In genomic region chrX:139647597-139647996, GRCh38 we compare ENCODE assay signal across 21 cellular contexts.
DNase-seq lines count a peak whose midpoint lies in the region; ATAC-seq and TF ChIP-seq lines count a peak whose summit lies in the region.
"Had no signal": no experiment of that assay in that cellular context is flagged by ENCODE, and none has a peak within 500 bp of the region (broad histone marks: within the 10 kb centered on the region; RNA-seq: fewer than 3 reads in every experiment).

No MANE protein-coding gene starts in this region.

- CTCF ChIA-PET in activated CD8-positive, alpha-beta T cell treated with anti-CD3 and anti-CD28 coated beads, Interleukin-2, amount 10 ng/mL, durations not matched to agents 7 days and 5 days (lab: Charles Lee): no interaction called here

- H3K4me3 Mint-ChIP-seq in activated CD8-positive, alpha-beta T cell treated with anti-CD3 and anti-CD28 coated beads, Interleukin-2, amount 10 ng/mL, durations not matched to agents 7 days and 5 days: no peak overlapping the region
- H3K4me3 Mint-ChIP-seq: activated naive CD4-positive, alpha-beta T cell treated with anti-CD3 and anti-CD28 coated beads, Interleukin-2, amount 50 U/mL, for 24 hours; activated T-cell treated with anti-CD3 and anti-CD28 coated beads, Interleukin-2, amount 50 U/mL, for 24 hours; neural crest cell; stimulated activated memory B cell treated with anti-CD40 and anti-IgM and Interleukin-4, amounts not matched to agents 10 μg/mL and 1 μg/mL and 100 μg/mL, for 72 hours had no signal

- ATAC-seq in GM18519 (IDR thresholded peaks at IDR 0.05; ENCODE audit: low FRiP score, unreplicated experiment) (peak; percentile 99), GM19463 (IDR thresholded peaks at IDR 0.05; ENCODE audit: unreplicated experiment) (peak; percentile 89), HG02678 (IDR thresholded peaks at IDR 0.05; ENCODE audit: unreplicated experiment) (peak; percentile 41), HG03565 (IDR thresholded peaks at IDR 0.05; ENCODE audit: unreplicated experiment) (peak; percentile 87), psoas muscle (no peak), HG03460 (IDR thresholded peaks at IDR 0.05; ENCODE audit: unreplicated experiment) (no peak)
- no peak for ATAC-seq in activated CD8-positive, alpha-beta T cell treated with anti-CD3 and anti-CD28 coated beads, Interleukin-2, amount 10 ng/mL, durations not matched to agents 7 days and 5 days
- ATAC-seq: HepG2; stimulated activated memory B cell treated with anti-CD40 and anti-IgM and Interleukin-4, amounts not matched to agents 10 μg/mL and 1 μg/mL and 100 μg/mL, for 72 hours had no signal

- H3K27ac ChIP-seq in psoas muscle: no peak overlapping the region
- H3K27ac ChIP-seq: thyroid gland, VCaP had no signal

- H3K27me3 ChIP-seq in psoas muscle (ENCODE audit: insufficient read depth in 3 of 3, low read length in 2 of 3): no peaks in the 10 kb centered on the region
- H3K27me3 ChIP-seq: thyroid gland had no signal

- no peak for DNase-seq in midbrain (lab: John Stamatoyannopoulos, UW)
- DNase-seq in activated CD8-positive, alpha-beta T cell treated with anti-CD3 and anti-CD28 coated beads, Interleukin-2, amount 10 ng/mL, durations not matched to agents 7 days and 5 days: no peak
- no peak for DNase-seq in psoas muscle
- DNase-seq: activated CD4-positive, alpha-beta T cell treated with anti-CD3 and anti-CD28 coated beads, Interleukin-2, amount 50 U/mL, for 4 hours; activated T-cell treated with anti-CD3 and anti-CD28 coated beads, Interleukin-2, amount 50 U/mL, for 24 hours; EL; foreskin fibroblast; hypothalamus; NCI-H146; Right ventricle myocardium superior; thyroid gland had no signal

- no peaks in the 10 kb centered on the region for H3K9me3 ChIP-seq in psoas muscle
- H3K9me3 ChIP-seq: thyroid gland had no signal

- no peak overlapping the region for H3K27ac Mint-ChIP-seq in activated CD8-positive, alpha-beta T cell treated with anti-CD3 and anti-CD28 coated beads, Interleukin-2, amount 10 ng/mL, durations not matched to agents 7 days and 5 days
- H3K27ac Mint-ChIP-seq: activated naive CD4-positive, alpha-beta T cell treated with anti-CD3 and anti-CD28 coated beads, Interleukin-2, amount 50 U/mL, for 24 hours; activated T-cell treated with anti-CD3 and anti-CD28 coated beads, Interleukin-2, amount 50 U/mL, for 24 hours; stimulated activated memory B cell treated with anti-CD40 and anti-IgM and Interleukin-4, amounts not matched to agents 10 μg/mL and 1 μg/mL and 100 μg/mL, for 72 hours had no signal

- peaks cover 4% of the 10 kb centered on the region for H3K9me3 Mint-ChIP-seq in activated CD8-positive, alpha-beta T cell treated with anti-CD3 and anti-CD28 coated beads, Interleukin-2, amount 10 ng/mL, durations not matched to agents 7 days and 5 days (ENCODE audit: insufficient read depth)
- H3K9me3 Mint-ChIP-seq: activated naive CD4-positive, alpha-beta T cell treated with anti-CD3 and anti-CD28 coated beads, Interleukin-2, amount 50 U/mL, for 24 hours; activated T-cell treated with anti-CD3 and anti-CD28 coated beads, Interleukin-2, amount 50 U/mL, for 24 hours; stimulated activated memory B cell treated with anti-CD40 and anti-IgM and Interleukin-4, amounts not matched to agents 10 μg/mL and 1 μg/mL and 100 μg/mL, for 72 hours had no signal

- H3K27me3 Mint-ChIP-seq in activated CD8-positive, alpha-beta T cell treated with anti-CD3 and anti-CD28 coated beads, Interleukin-2, amount 10 ng/mL, durations not matched to agents 7 days and 5 days (ENCODE audit: low read depth): peaks cover under 1% of the 10 kb centered on the region
- H3K27me3 Mint-ChIP-seq: activated naive CD4-positive, alpha-beta T cell treated with anti-CD3 and anti-CD28 coated beads, Interleukin-2, amount 50 U/mL, for 24 hours; stimulated activated memory B cell treated with anti-CD40 and anti-IgM and Interleukin-4, amounts not matched to agents 10 μg/mL and 1 μg/mL and 100 μg/mL, for 72 hours had no signal

- POLR2A ChIA-PET in activated CD8-positive, alpha-beta T cell treated with anti-CD3 and anti-CD28 coated beads, Interleukin-2, amount 10 ng/mL, durations not matched to agents 7 days and 5 days (lab: Charles Lee): no interaction called here

- WGBS in psoas muscle, 3 donors: 69 to 84% (median 82%) methylated on average over 3 of the region's 3 CpGs

- no peaks in the 10 kb centered on the region for H3K36me3 ChIP-seq in psoas muscle (ENCODE audit: insufficient read depth in 1 of 2, low read depth in 1 of 2)
- H3K36me3 ChIP-seq: thyroid gland had no signal

- TF ChIP-seq CTCF in psoas muscle (IDR thresholded peaks at IDR 0.05): no peak

- H3K4me1 Mint-ChIP-seq in activated CD8-positive, alpha-beta T cell treated with anti-CD3 and anti-CD28 coated beads, Interleukin-2, amount 10 ng/mL, durations not matched to agents 7 days and 5 days (ENCODE audit: low read depth): no peaks in the 10 kb centered on the region
- H3K4me1 Mint-ChIP-seq: activated naive CD4-positive, alpha-beta T cell treated with anti-CD3 and anti-CD28 coated beads, Interleukin-2, amount 50 U/mL, for 24 hours; neural crest cell; stimulated activated memory B cell treated with anti-CD40 and anti-IgM and Interleukin-4, amounts not matched to agents 10 μg/mL and 1 μg/mL and 100 μg/mL, for 72 hours had no signal

- intact Hi-C loops in psoas muscle (cut with DNase I): no loop called here

- no peaks in the 10 kb centered on the region for H3K4me1 ChIP-seq in psoas muscle
- H3K4me1 ChIP-seq: thyroid gland had no signal

- H3K36me3 Mint-ChIP-seq in activated CD8-positive, alpha-beta T cell treated with anti-CD3 and anti-CD28 coated beads, Interleukin-2, amount 10 ng/mL, durations not matched to agents 7 days and 5 days (ENCODE audit: low read depth): no peaks in the 10 kb centered on the region
- H3K36me3 Mint-ChIP-seq: activated naive CD4-positive, alpha-beta T cell treated with anti-CD3 and anti-CD28 coated beads, Interleukin-2, amount 50 U/mL, for 24 hours; stimulated activated memory B cell treated with anti-CD40 and anti-IgM and Interleukin-4, amounts not matched to agents 10 μg/mL and 1 μg/mL and 100 μg/mL, for 72 hours had no signal

- no peak overlapping the region for H3K4me3 ChIP-seq in psoas muscle
- H3K4me3 ChIP-seq: thyroid gland had no signal

Comparison
In these comparisons a context has a peak if more than half of its experiments do, and no peak if none do; other contexts are left out.
1. ATAC-seq: peak in GM18519 (single experiment), GM19463 (single experiment), HG02678 (single experiment) and HG03565 (single experiment); none in activated CD8-positive, alpha-beta T cell treated with anti-CD3 and anti-CD28 coated beads, Interleukin-2, amount 10 ng/mL, durations not matched to agents 7 days and 5 days (single experiment), psoas muscle (0 of 4) and HG03460 (single experiment).